Comparison of ENCODE assay signal across 34 cellular contexts in genomic region chr2:184956856-184957255, GRCh38.
"Had no signal": no experiment of that assay in that cellular context is flagged by ENCODE, and none has a peak within 500 bp of the region (broad histone marks: within the 10 kb centered on the region; RNA-seq: fewer than 3 reads in every experiment).

No MANE protein-coding gene starts in this region.

- H3K36me3 ChIP-seq: MG63 had no signal

- H3K4me3 ChIP-seq: MG63 had no signal

- H3K9me3 ChIP-seq: MG63 had no signal

- H3K27me3 ChIP-seq: MG63 had no signal

- DNase-seq: Karpas-422, Kasumi-1, MG63, MM.1S, MV-4-11, NCI-H1048, NCI-H1092, NCI-H1092 treated with DMSO at 0.1 percent for 48 hours, NCI-H1105, NCI-H1105 treated with DMSO at 0.1 percent for 48 hours, NCI-H1417 treated with DMSO at 0.1 percent for 48 hours, NCI-H1436, NCI-H1436 treated with DMSO at 0.1 percent for 48 hours, NCI-H146, NCI-H1694, NCI-H1694 treated with DMSO at 0.1 percent for 48 hours, NCI-H187, NCI-H187 treated with DMSO at 0.1 percent for 48 hours, NCI-H1930, NCI-H2029, NCI-H2029 treated with DMSO at 0.1 percent for 48 hours, NCI-H2081, NCI-H2081 treated with DMSO at 0.1 percent for 48 hours, NCI-H2107, NCI-H2171, NCI-H2171 treated with DMSO at 0.1 percent for 48 hours, NCI-H226, NCI-H345, NCI-H446, NCI-H446 treated with DMSO at 0.1 percent for 48 hours, NCI-H510A, NCI-H510A treated with DMSO at 0.1 percent for 48 hours, NCI-H524, NCI-H524 treated with DMSO at 0.1 percent for 48 hours had no signal
